In genomic region chr7:55939514-55940123, GRCh38 we compare ENCODE assay signal across 25 cellular contexts. TPM values are rescaled to one million over a fixed set of nuclear protein-coding genes. Genes with fewer than 3 reads are reported as not detected.
DNase-seq lines count a peak whose midpoint lies in the region; ATAC-seq and TF ChIP-seq lines count a peak whose summit lies in the region.
"Had no signal": no experiment of that assay in that cellular context is flagged by ENCODE, and none has a peak within 500 bp of the region (broad histone marks: within the 10 kb centered on the region; RNA-seq: fewer than 3 reads in every experiment).

No MANE protein-coding gene starts in this region.

- no peak overlapping the region for H3K4me2 ChIP-seq in DND-41 (ENCODE audit: insufficient read depth, low read length)
- H3K4me2 ChIP-seq: PC-9 had no signal

- TF ChIP-seq CTCF in DND-41 (IDR thresholded peaks at IDR 0.05; ENCODE audit: borderline replicate concordance, extremely low read depth, low read length, poor library complexity, severe bottlenecking), result no peak
- TF ChIP-seq CTCF in liver (IDR thresholded peaks at IDR 0.05; ENCODE audit: low read depth, low read length, missing input control), result no peak
- TF ChIP-seq CTCF in right atrium auricular region (IDR thresholded peaks at IDR 0.05), result no peak

- H3K4me1 ChIP-seq in DND-41 (ENCODE audit: insufficient read depth, low read length) (no peaks in the 10 kb centered on the region), liver (ENCODE audit: control insufficient read depth in 4 of 4, insufficient read depth in 4 of 4, low read length in 3 of 4) (no peaks in the 10 kb centered on the region), right atrium auricular region (no peaks in the 10 kb centered on the region)
- H3K4me1 ChIP-seq: SJSA1 had no signal

- no peaks in the 10 kb centered on the region for H3K79me2 ChIP-seq in DND-41 (ENCODE audit: insufficient read depth, low read length)

- H3K4me3 ChIP-seq in DND-41 (ENCODE audit: low read depth in 1 of 2, low read length in 2 of 2) (no peak overlapping the region), liver (ENCODE audit: low read depth in 1 of 3, low read length in 3 of 3) (peak overlapping the region in 2 of 3 donors; percentile 16 to 56), right atrium auricular region (no peak overlapping the region)
- H3K4me3 ChIP-seq: GM23248, MG63, PC-9, SJSA1 had no signal

- no peaks in the 10 kb centered on the region for H3K27me3 ChIP-seq in DND-41 (ENCODE audit: insufficient read depth, low read length, poor library complexity)
- H3K27me3 ChIP-seq in liver (ENCODE audit: control insufficient read depth in 4 of 4, insufficient read depth in 4 of 4, low read length in 3 of 4), result no peaks in the 10 kb centered on the region
- no peaks in the 10 kb centered on the region for H3K27me3 ChIP-seq in right atrium auricular region
- H3K27me3 ChIP-seq: MG63, SJSA1 had no signal

- no peak overlapping the region for H2AFZ ChIP-seq in DND-41 (ENCODE audit: low read depth, low read length)
- H2AFZ ChIP-seq: GM23248, PC-9 had no signal

- no peak overlapping the region for H3K27ac ChIP-seq in DND-41 (ENCODE audit: low read length)
- H3K27ac ChIP-seq in liver (ENCODE audit: low read depth in 1 of 2, low read length in 2 of 2), result no peak overlapping the region
- H3K27ac ChIP-seq in right atrium auricular region, result no peak overlapping the region
- H3K27ac ChIP-seq: GM23248, PC-9, SJSA1 had no signal

- 88% methylated on average over 7 of the region's 7 CpGs for WGBS in liver

- DNase-seq in DND-41 (no peak), HT1080 (ENCODE audit: low read depth) (peak; percentile 1), amniotic epithelial cell (ENCODE audit: low read depth) (peak; percentile 2), NCI-H146 (lab: John Stamatoyannopoulos, UW) (no peak), KBM-7 (no peak), right atrium auricular region (ENCODE audit: low spot score) (no peak)
- DNase-seq: C1 segment of cervical spinal cord; CD4-positive, alpha-beta memory T cell; COR-L47; DMS79 treated with DMSO at 0.1 percent for 48 hours; GM23248; H9; KG1; MG63; NCI-H1694; NCI-H2029 treated with DMSO at 0.1 percent for 48 hours; NCI-H446 treated with DMSO at 0.1 percent for 48 hours; NCI-H526; NCI-H82; PC-9; Right ventricle myocardium superior; RPMI8226; T-cell had no signal

- H3K9me3 ChIP-seq in DND-41 (ENCODE audit: insufficient read depth, low read length, severe bottlenecking) (peaks cover 25% of the 10 kb centered on the region), liver (ENCODE audit: control insufficient read depth in 4 of 4, low read length in 3 of 4) (peaks cover 21 to 39% (median 29%) of the 10 kb centered on the region in 4 donors), right atrium auricular region (peaks cover 16 to 54% of the 10 kb centered on the region in 2 donors)

- peak; percentile 77 for ATAC-seq in DND-41 (ENCODE audit: insufficient read depth, low read depth)
- ATAC-seq: T-cell had no signal

- no peaks in the 10 kb centered on the region; the same call in 1 of the 2 replicates for H3K36me3 ChIP-seq in DND-41 (ENCODE audit: insufficient read depth, low read length)
- peaks cover 0 to 1% (median 0%) of the 10 kb centered on the region in 4 donors for H3K36me3 ChIP-seq in liver (ENCODE audit: control insufficient read depth in 4 of 4, insufficient read depth in 3 of 4, low read depth in 1 of 4, low read length in 3 of 4)
- no peaks in the 10 kb centered on the region for H3K36me3 ChIP-seq in right atrium auricular region
- H3K36me3 ChIP-seq: MG63, SJSA1 had no signal

- TF ChIP-seq RAD21 in liver (IDR thresholded peaks at IDR 0.05), result no peak

- no peaks in the 10 kb centered on the region for H4K20me1 ChIP-seq in DND-41 (ENCODE audit: insufficient read depth, low read length)

- H3K9ac ChIP-seq in DND-41 (ENCODE audit: low read depth, low read length) (no peak overlapping the region), liver (ENCODE audit: low read depth in 1 of 2, low read length in 2 of 2) (no peak overlapping the region)
- H3K9ac ChIP-seq: GM23248 had no signal

- in situ Hi-C loops in KBM-7 (cut with MboI; ENCODE audit: low pct_unique_long_range_greater_than_20kb, low sequenced_read_pairs), result no loop called here

TF ChIP-seq in liver, 16 proteins besides CTCF, POLR2A, EP300 and RAD21:
- TF ChIP-seq ZBTB33 (IDR thresholded peaks at IDR 0.05) (no peak), YY1 (IDR thresholded peaks at IDR 0.05) (no peak), MAX (IDR thresholded peaks at IDR 0.05) (no peak), REST (IDR thresholded peaks at IDR 0.05) (no peak), FOXA2 (IDR thresholded peaks at IDR 0.05) (no peak), RXRA (IDR thresholded peaks at IDR 0.05) (no peak), ATF3 (IDR thresholded peaks at IDR 0.05) (no peak), NR2F2 (IDR thresholded peaks at IDR 0.05) (no peak), TAF1 (conservative IDR thresholded peaks at IDR 0.05) (no peak), HNF4G (IDR thresholded peaks at IDR 0.05) (no peak), EGR1 (IDR thresholded peaks at IDR 0.05; ENCODE audit: low read depth in 2 of 2) (no peak), FOXA1 (IDR thresholded peaks at IDR 0.05) (no peak), SP1 (IDR thresholded peaks at IDR 0.05) (no peak), GABPA (IDR thresholded peaks at IDR 0.05 in 1 of 2, conservative IDR thresholded peaks at IDR 0.05 in 1 of 2) (no peak), JUND (IDR thresholded peaks at IDR 0.05) (no peak)

RNA-seq across cellular contexts. Expression of gene MRPS17, which starts 12.1 kb away (rescaled TPM):
- 23.8 and 24.9 TPM in 2 replicates for total RNA-seq in HT1080 (2014; rRNA removed; shearing (Covaris generic))
- polyA plus RNA-seq in HT1080 (2015; cell fraction: cytosol; rRNA removed), result 14.7 and 17.4 TPM in 2 replicates
- polyA plus RNA-seq in HT1080 (2015; cell fraction: nucleus; rRNA removed), result 4.3 and 4.7 TPM in 2 replicates
- 10 to 100 TPM in 1 of 2 donors, 1 to 10 TPM in 1; 7.2 to 10.6 TPM for total RNA-seq in liver
- 10 to 100 TPM; 10.8 to 39.7 TPM for polyA plus RNA-seq in liver
- total RNA-seq in right atrium auricular region, result 10 to 100 TPM; 14.1 to 15.9 TPM

RNA-seq across cellular contexts. Expression of gene NIPSNAP2, which starts 24.8 kb away (rescaled TPM):
- 49.7 and 68.6 TPM in 2 replicates for total RNA-seq in HT1080 (2014; rRNA removed; shearing (Covaris generic))
- 76.2 and 81.4 TPM in 2 replicates for polyA plus RNA-seq in HT1080 (2015; cell fraction: cytosol; rRNA removed)
- polyA plus RNA-seq in HT1080 (2015; cell fraction: nucleus; rRNA removed), result 42.3 and 43.9 TPM in 2 replicates
- total RNA-seq in liver (10 to 100 TPM; 11.6 to 20.4 TPM), right atrium auricular region (100 to 1,000 TPM; 205 to 370 TPM)
- 10 to 100 TPM in 1 of 2 donors, 1 to 10 TPM in 1; 6.0 to 11.9 TPM for polyA plus RNA-seq in liver

RNA-seq across cellular contexts. Expression of gene ZNF713, which starts 52.4 kb away (rescaled TPM):
- 0.31 and 0.47 TPM in 2 replicates for total RNA-seq in HT1080 (2014; rRNA removed; shearing (Covaris generic))
- polyA plus RNA-seq in HT1080 (2015; cell fraction: cytosol; rRNA removed), result 0.21 and 1.8 TPM in 2 replicates
- polyA plus RNA-seq in HT1080 (2015; cell fraction: nucleus; rRNA removed), result 0.65 and 1.7 TPM in 2 replicates
- 1 to 10 TPM; 1.6 to 3.9 TPM for total RNA-seq in liver
- polyA plus RNA-seq in liver, result under 1 TPM; 0.39 to 0.43 TPM
- total RNA-seq in right atrium auricular region, result 1 to 10 TPM; 2.5 to 2.6 TPM

Comparison
In these comparisons a context has a peak if more than half of its experiments do, and no peak if none do; other contexts are left out.
1. DNase-seq: peak in HT1080 (single experiment) and amniotic epithelial cell (single experiment); none in DND-41 (single experiment), NCI-H146 (single experiment), KBM-7 (single experiment) and right atrium auricular region (single experiment).
2. H3K4me3 ChIP-seq: peak in liver (2 of 3); none in DND-41 (0 of 2) and right atrium auricular region (0 of 2).